ENCODE assay signal across 8 cellular contexts in the genomic region with DNA sequence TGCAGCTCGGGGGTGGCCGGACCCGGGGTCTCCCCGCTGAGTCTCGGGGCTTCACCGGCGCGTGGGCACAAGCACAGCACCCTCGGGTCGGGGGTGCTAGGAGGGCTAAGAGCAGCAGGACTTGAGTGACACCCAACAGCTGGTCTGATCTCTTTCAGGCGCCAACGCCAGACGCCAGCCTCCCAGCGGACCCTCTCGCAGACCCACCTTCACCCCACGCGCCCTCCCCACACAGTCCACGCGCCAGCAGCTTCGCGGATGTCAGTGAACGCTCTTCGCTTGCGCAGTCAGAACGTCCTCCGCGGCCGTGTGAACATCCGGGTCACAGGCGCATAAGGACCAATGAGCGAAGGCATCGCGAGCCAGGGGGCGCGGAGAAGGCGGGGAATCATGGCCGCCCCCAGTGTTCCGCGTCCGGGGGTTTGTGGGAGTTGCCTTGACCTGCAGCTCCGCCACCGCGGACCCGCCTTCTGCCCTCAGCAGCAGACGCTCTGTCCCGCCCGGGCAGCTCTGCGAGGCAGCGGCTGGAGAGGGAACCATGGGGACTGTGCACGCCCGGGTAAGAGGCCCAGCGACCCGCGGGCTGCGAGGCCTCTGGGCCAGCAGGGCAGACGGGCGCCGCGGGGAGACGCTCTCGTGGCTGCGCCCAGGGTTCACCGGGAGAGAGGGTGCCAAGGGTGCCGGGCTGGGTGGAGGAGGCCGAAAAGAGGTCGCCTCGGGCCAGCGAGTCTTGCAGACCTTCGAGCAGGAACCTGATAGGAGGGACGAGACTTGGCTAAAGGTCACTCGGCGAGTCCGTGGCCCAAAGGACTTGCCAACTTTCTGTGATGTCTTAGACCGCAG. TPM values are rescaled to one million over a fixed set of nuclear protein-coding genes. Genes with fewer than 3 reads are reported as not detected.
DNase-seq lines count a peak whose midpoint lies in the region; ATAC-seq and TF ChIP-seq lines count a peak whose summit lies in the region.

SAMM50 (plus strand) TSS at position 403 of the 843 bp plus-strand sequence; CDS start at position 539, 136 bp downstream.

- ATAC-seq in HG03442 (IDR thresholded peaks at IDR 0.05; ENCODE audit: unreplicated experiment) (peak; percentile 80), left lobe of liver (peak; percentile 91)

- DNase-seq in BE2C (peak; percentile 96), NCI-H526 (lab: John Stamatoyannopoulos, UW) (peak; percentile 77 to 91), dedifferentiated amniotic fluid mesenchymal stem cell (ENCODE audit: extremely low spot score) (peak; percentile 89), left lobe of liver (ENCODE audit: low spot score) (peak; percentile 95)
- DNase-seq in activated CD4-positive, alpha-beta T cell treated with anti-CD3 and anti-CD28 coated beads, Interleukin-2, amount 50 U/mL, for 1 hour, result peak; percentile 88
- DNase-seq in stimulated activated CD4-positive, alpha-beta T cell treated with anti-CD3 and anti-CD28 coated beads, Interleukin-2, amount 100 ng/mL, for 4 hours (ENCODE audit: low read depth), result peak; percentile 88

- TF ChIP-seq POLR2A in GM19193 (IDR thresholded peaks at IDR 0.05; ENCODE audit: extremely low read depth, insufficient read depth, insufficient read length), result peak; percentile 96

- H3K4me3 ChIP-seq in BE2C (ENCODE audit: low read depth, low read length), result peak within 1 kb of the TSS; percentile 95

- H3K27me3 ChIP-seq in BE2C, result no peaks in the 10 kb centered on the region

- 0 out of 2 replicates have a peak, but pooled peaks cover 5% of the 10 kb centered on the region for H3K4me1 ChIP-seq in BE2C

- TF ChIP-seq CTCF in BE2C (IDR thresholded peaks at IDR 0.05; ENCODE audit: low read depth, low read length), result no peak

- no peaks in the 10 kb centered on the region for H3K36me3 ChIP-seq in BE2C

- H3K9me3 ChIP-seq in BE2C, result no peaks in the 10 kb centered on the region; the same call in 1 of the 2 replicates

RNA-seq across cellular contexts. Expression of gene SAMM50, which starts in this region (rescaled TPM):
- polyA plus RNA-seq in BE2C (2012; ENCODE audit: insufficient read depth, insufficient read length, low read depth), result 87.1 TPM
- 23.6 TPM for total RNA-seq in left lobe of liver

Comparison
In these comparisons a context has a peak if more than half of its experiments do, and no peak if none do; other contexts are left out.
1. Peak in every context shown above with its lines: DNase-seq, ATAC-seq and H3K4me3 ChIP-seq.